ENCODE assay signal across 11 cellular contexts in the genomic region with DNA sequence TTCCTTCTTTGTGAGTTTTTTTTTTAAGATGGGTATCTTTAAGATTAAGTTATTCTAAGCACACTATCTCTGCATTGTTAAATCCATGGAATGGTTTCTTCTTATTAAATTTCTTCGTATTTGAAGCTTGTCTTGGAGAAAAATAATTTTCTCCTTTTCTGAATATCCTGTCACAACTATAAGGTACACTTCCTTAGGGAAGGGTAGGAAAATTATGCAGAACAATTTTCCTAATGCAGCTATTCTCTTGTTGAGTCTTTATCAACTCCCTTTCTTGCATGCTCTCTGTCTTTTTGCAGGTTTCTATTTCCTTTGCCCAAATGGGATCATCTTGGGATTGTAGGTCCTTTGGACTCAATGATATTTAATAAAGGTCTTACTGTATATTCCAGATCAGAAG.
"Had no signal": no experiment of that assay in that cellular context is flagged by ENCODE, and none has a peak within 500 bp of the region (broad histone marks: within the 10 kb centered on the region; RNA-seq: fewer than 3 reads in every experiment).

No MANE protein-coding gene starts in this region.

- H3K4me3 Mint-ChIP-seq: GM23338, H9, HFFc6 had no signal

- H2AFZ ChIP-seq: GM23248, GM23338 had no signal

- H3K4me2 ChIP-seq: GM23338 had no signal

- H3K27ac Mint-ChIP-seq: GM23338, H9, HFFc6 had no signal

- H3K4me3 ChIP-seq: GM23248, GM23338, HAP-1 had no signal

- H3K9me3 ChIP-seq: HAP-1 had no signal

- DNase-seq: GM23248, GOT3, H7, H9, HCEC 1CT, HFFc6 had no signal

- H3K27ac ChIP-seq: GM23248 had no signal

- H3K36me3 ChIP-seq: HAP-1 had no signal

- H3K9ac ChIP-seq: GM23248 had no signal

- ATAC-seq: GM23338, HCT116 had no signal

- FAIRE-seq: H1, H54 had no signal

- H3K4me1 Mint-ChIP-seq: GM23338, H9 had no signal

- H3K9me3 Mint-ChIP-seq: GM23338, H9, HFFc6 had no signal
